2 cellular contexts compared by ENCODE assay signal in genomic region chr17:39706383-39706782, GRCh38.
TF ChIP-seq lines count a peak whose summit lies in the region.

No MANE protein-coding gene starts in this region.

TF ChIP-seq in liver, 16 proteins besides CTCF, POLR2A, EP300 and RAD21:
- TF ChIP-seq EGR1 (IDR thresholded peaks at IDR 0.05; ENCODE audit: low read depth in 2 of 2) (no peak), SP1 (IDR thresholded peaks at IDR 0.05) (no peak), GABPA (IDR thresholded peaks at IDR 0.05 in 1 of 2, conservative IDR thresholded peaks at IDR 0.05 in 1 of 2) (no peak), FOXA2 (IDR thresholded peaks at IDR 0.05) (no peak), ATF3 (IDR thresholded peaks at IDR 0.05) (no peak), REST (IDR thresholded peaks at IDR 0.05) (no peak), ZBTB33 (IDR thresholded peaks at IDR 0.05) (no peak), MAX (IDR thresholded peaks at IDR 0.05) (no peak), YY1 (IDR thresholded peaks at IDR 0.05) (no peak), TAF1 (conservative IDR thresholded peaks at IDR 0.05) (no peak), HNF4G (IDR thresholded peaks at IDR 0.05) (no peak)

TF ChIP-seq in HepG2, 621 proteins besides CTCF, POLR2A, EP300 and RAD21:
- no peak for TF ChIP-seq SRSF9 (IDR thresholded peaks at IDR 0.05; ENCODE audit: borderline replicate concordance, insufficient read depth, low read depth, low read length, poor library complexity, severe bottlenecking)
